In genomic region chr18:35049111-35050003, GRCh38 we compare ENCODE assay signal across 8 cellular contexts. TPM values are rescaled to one million over a fixed set of nuclear protein-coding genes. Genes with fewer than 3 reads are reported as not detected.
DNase-seq lines count a peak whose midpoint lies in the region; ATAC-seq and TF ChIP-seq lines count a peak whose summit lies in the region.

No MANE protein-coding gene starts in this region.

- peak; percentile 10 for ATAC-seq in HG03097 (IDR thresholded peaks at IDR 0.05; ENCODE audit: low FRiP score, unreplicated experiment)
- no peak for ATAC-seq in gastrocnemius medialis
- no peak for ATAC-seq in GM21619 (IDR thresholded peaks at IDR 0.05; ENCODE audit: unreplicated experiment)

- H3K4me3 ChIP-seq in gastrocnemius medialis = no peak overlapping the region

- H3K27ac ChIP-seq in gastrocnemius medialis = peak overlapping the region; percentile 63 to 90 (median 86)

- peak overlapping the region; percentile 64 for H3K4me3 Mint-ChIP-seq in activated CD4-positive, alpha-beta T cell treated with anti-CD3 and anti-CD28 coated beads, Interleukin-2, amount 10 ng/mL, durations not matched to agents 24 days and 14 days
- H3K4me3 Mint-ChIP-seq in activated naive CD8-positive, alpha-beta T cell treated with anti-CD3 and anti-CD28 coated beads for 36 hours = peak overlapping the region; percentile 76

- H3K27me3 Mint-ChIP-seq in activated CD4-positive, alpha-beta T cell treated with anti-CD3 and anti-CD28 coated beads, Interleukin-2, amount 10 ng/mL, durations not matched to agents 24 days and 14 days = no peaks in the 10 kb centered on the region
- no peaks in the 10 kb centered on the region for H3K27me3 Mint-ChIP-seq in activated naive CD8-positive, alpha-beta T cell treated with anti-CD3 and anti-CD28 coated beads for 36 hours

- peaks cover 68 to 79% of the 10 kb centered on the region in 2 donors for H3K4me1 ChIP-seq in gastrocnemius medialis

- no peak for TF ChIP-seq CTCF in gastrocnemius medialis (IDR thresholded peaks at IDR 0.05 in 4 of 5, conservative IDR thresholded peaks at IDR 0.05 in 1 of 5)

- H3K9me3 Mint-ChIP-seq in activated CD4-positive, alpha-beta T cell treated with anti-CD3 and anti-CD28 coated beads, Interleukin-2, amount 10 ng/mL, durations not matched to agents 24 days and 14 days = peaks cover 4% of the 10 kb centered on the region
- H3K9me3 Mint-ChIP-seq in activated naive CD8-positive, alpha-beta T cell treated with anti-CD3 and anti-CD28 coated beads for 36 hours = peaks cover 4% of the 10 kb centered on the region

- peaks cover 13% of the 10 kb centered on the region for H3K36me3 Mint-ChIP-seq in activated CD4-positive, alpha-beta T cell treated with anti-CD3 and anti-CD28 coated beads, Interleukin-2, amount 10 ng/mL, durations not matched to agents 24 days and 14 days (ENCODE audit: low read depth)
- H3K36me3 Mint-ChIP-seq in activated naive CD8-positive, alpha-beta T cell treated with anti-CD3 and anti-CD28 coated beads for 36 hours = peaks cover 22% of the 10 kb centered on the region

- H3K9me3 ChIP-seq in gastrocnemius medialis = no peaks in the 10 kb centered on the region

- intact Hi-C loops in activated CD4-positive, alpha-beta T cell treated with anti-CD3 and anti-CD28 coated beads, Interleukin-2, amount 10 ng/mL, durations not matched to agents 24 days and 14 days (cut with micrococcal nuclease) = loop anchor here (1.0 to 10.0 kb wide), 2 partner anchors 7 to 565 kb away; no protein-coding TSS in a partner anchor
- intact Hi-C loops in gastrocnemius medialis (cut with DNase I; ENCODE audit: low total_unique reads) = loop anchor here (10.0 kb wide), 1 partner anchor 105 kb away; no protein-coding TSS in a partner anchor

- peaks cover 64% of the 10 kb centered on the region for H3K4me1 Mint-ChIP-seq in activated CD4-positive, alpha-beta T cell treated with anti-CD3 and anti-CD28 coated beads, Interleukin-2, amount 10 ng/mL, durations not matched to agents 24 days and 14 days
- peaks cover 74% of the 10 kb centered on the region for H3K4me1 Mint-ChIP-seq in activated naive CD8-positive, alpha-beta T cell treated with anti-CD3 and anti-CD28 coated beads for 36 hours

- in situ Hi-C loops in gastrocnemius medialis (cut with MboI; ENCODE audit: low sequenced_read_pairs in 4 of 4) = no loop called here

- DNase-seq in activated CD4-positive, alpha-beta T cell treated with anti-CD3 and anti-CD28 coated beads, Interleukin-2, amount 10 ng/mL, durations not matched to agents 24 days and 14 days = no peak
- DNase-seq in activated CD4-positive, alpha-beta T cell treated with anti-CD3 and anti-CD28 coated beads for 48 hours = no peak
- DNase-seq in activated naive CD8-positive, alpha-beta T cell treated with anti-CD3 and anti-CD28 coated beads for 36 hours = no peak
- DNase-seq in gastrocnemius medialis (no peak), NCI-H1048 (lab: John Stamatoyannopoulos, UW) (no peak), NCI-H2029 treated with DMSO at 0.1 percent for 48 hours (lab: John Stamatoyannopoulos, UW) (no peak)

- no peak for TF ChIP-seq POLR2A in gastrocnemius medialis (IDR thresholded peaks at IDR 0.05)

- H3K27me3 ChIP-seq in gastrocnemius medialis = no peaks in the 10 kb centered on the region

- H3K36me3 ChIP-seq in gastrocnemius medialis = no peaks in the 10 kb centered on the region

- peak overlapping the region; percentile 77 for H3K27ac Mint-ChIP-seq in activated CD4-positive, alpha-beta T cell treated with anti-CD3 and anti-CD28 coated beads, Interleukin-2, amount 10 ng/mL, durations not matched to agents 24 days and 14 days
- H3K27ac Mint-ChIP-seq in activated naive CD8-positive, alpha-beta T cell treated with anti-CD3 and anti-CD28 coated beads for 36 hours = peak overlapping the region; percentile 86

RNA-seq across cellular contexts. Expression of gene MAPRE2, which starts 8.1 kb away (rescaled TPM):
- total RNA-seq in activated CD4-positive, alpha-beta T cell treated with anti-CD3 and anti-CD28 coated beads, Interleukin-2, amount 10 ng/mL, durations not matched to agents 24 days and 14 days = 46.8 and 52.5 TPM in 2 replicates
- 10 to 100 TPM; 70.1 to 74.0 TPM for total RNA-seq in activated naive CD8-positive, alpha-beta T cell treated with anti-CD3 and anti-CD28 coated beads for 36 hours
- 10 to 100 TPM; 21.3 to 46.2 (median 34.4) TPM for total RNA-seq in gastrocnemius medialis
